1 cellular context compared by ENCODE assay signal in the genomic region with DNA sequence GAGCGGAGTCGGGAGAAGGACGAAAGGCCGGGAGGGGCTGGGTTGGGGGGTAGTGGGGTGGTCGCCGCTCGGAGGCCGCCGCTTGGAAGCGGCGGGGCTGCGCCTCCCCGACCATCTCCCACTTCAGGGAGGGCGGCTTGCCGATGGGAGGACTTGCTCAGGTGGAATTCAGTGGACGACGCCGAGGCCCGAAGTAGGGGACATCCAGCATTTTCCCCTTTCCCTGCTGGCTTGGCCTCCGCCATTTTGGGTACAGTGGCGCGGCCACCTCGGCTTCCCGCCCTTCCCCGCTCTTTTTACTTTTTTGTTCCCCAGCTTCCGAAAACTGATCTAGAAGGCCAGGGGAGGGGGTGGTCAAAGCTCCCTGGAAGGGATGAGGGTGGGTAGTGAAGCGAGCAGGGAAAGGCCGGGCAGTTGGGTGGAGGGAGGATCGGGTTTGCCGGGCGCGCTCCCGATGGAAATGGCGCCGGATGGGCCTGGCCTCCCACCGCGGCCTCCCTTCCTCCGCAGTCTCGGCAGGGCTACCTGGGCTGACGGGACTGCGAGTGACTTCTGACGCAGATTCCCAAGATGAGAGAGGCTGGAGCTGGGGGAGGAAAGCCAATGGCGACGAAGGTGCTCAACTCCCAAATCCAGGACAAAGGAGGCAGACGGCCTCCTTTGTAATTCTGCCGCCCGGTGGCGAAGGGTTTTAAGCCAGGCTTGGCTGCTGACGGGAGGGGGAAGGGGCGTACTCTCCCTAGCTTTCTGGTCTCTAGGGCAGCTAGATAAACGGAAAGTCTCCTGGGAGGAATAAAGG.
TF ChIP-seq lines count a peak whose summit lies in the region.

TSS of gene PBLD (minus strand) at position 670 of the 799 bp plus-strand sequence. CDS start 26,084 bp downstream, outside the sequence.

TF ChIP-seq in WTC11, 78 proteins besides CTCF, POLR2A, EP300 and RAD21 (continued from another document):
- TF ChIP-seq ZNF281 (CRISPR knock-in tag; IDR thresholded peaks at IDR 0.05) (peak; percentile 67; the same call in 1 of the 2 replicates), NFATC4 (CRISPR knock-in tag; IDR thresholded peaks at IDR 0.05) (peak; percentile 80), CDX4 (CRISPR knock-in tag; IDR thresholded peaks at IDR 0.05; ENCODE audit: borderline replicate concordance) (no peak), PRRX2 (CRISPR knock-in tag; IDR thresholded peaks at IDR 0.05) (peak; percentile 87), RORB (CRISPR knock-in tag; IDR thresholded peaks at IDR 0.05) (no peak)
- TF ChIP-seq, protein P1, sequence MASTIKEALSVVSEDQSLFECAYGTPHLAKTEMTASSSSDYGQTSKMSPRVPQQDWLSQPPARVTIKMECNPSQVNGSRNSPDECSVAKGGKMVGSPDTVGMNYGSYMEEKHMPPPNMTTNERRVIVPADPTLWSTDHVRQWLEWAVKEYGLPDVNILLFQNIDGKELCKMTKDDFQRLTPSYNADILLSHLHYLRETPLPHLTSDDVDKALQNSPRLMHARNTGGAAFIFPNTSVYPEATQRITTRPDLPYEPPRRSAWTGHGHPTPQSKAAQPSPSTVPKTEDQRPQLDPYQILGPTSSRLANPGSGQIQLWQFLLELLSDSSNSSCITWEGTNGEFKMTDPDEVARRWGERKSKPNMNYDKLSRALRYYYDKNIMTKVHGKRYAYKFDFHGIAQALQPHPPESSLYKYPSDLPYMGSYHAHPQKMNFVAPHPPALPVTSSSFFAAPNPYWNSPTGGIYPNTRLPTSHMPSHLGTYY (CRISPR knock-in tag; IDR thresholded peaks at IDR 0.05) = peak; percentile 69; the same call in 1 of the 2 replicates
- TF ChIP-seq, protein P2, sequence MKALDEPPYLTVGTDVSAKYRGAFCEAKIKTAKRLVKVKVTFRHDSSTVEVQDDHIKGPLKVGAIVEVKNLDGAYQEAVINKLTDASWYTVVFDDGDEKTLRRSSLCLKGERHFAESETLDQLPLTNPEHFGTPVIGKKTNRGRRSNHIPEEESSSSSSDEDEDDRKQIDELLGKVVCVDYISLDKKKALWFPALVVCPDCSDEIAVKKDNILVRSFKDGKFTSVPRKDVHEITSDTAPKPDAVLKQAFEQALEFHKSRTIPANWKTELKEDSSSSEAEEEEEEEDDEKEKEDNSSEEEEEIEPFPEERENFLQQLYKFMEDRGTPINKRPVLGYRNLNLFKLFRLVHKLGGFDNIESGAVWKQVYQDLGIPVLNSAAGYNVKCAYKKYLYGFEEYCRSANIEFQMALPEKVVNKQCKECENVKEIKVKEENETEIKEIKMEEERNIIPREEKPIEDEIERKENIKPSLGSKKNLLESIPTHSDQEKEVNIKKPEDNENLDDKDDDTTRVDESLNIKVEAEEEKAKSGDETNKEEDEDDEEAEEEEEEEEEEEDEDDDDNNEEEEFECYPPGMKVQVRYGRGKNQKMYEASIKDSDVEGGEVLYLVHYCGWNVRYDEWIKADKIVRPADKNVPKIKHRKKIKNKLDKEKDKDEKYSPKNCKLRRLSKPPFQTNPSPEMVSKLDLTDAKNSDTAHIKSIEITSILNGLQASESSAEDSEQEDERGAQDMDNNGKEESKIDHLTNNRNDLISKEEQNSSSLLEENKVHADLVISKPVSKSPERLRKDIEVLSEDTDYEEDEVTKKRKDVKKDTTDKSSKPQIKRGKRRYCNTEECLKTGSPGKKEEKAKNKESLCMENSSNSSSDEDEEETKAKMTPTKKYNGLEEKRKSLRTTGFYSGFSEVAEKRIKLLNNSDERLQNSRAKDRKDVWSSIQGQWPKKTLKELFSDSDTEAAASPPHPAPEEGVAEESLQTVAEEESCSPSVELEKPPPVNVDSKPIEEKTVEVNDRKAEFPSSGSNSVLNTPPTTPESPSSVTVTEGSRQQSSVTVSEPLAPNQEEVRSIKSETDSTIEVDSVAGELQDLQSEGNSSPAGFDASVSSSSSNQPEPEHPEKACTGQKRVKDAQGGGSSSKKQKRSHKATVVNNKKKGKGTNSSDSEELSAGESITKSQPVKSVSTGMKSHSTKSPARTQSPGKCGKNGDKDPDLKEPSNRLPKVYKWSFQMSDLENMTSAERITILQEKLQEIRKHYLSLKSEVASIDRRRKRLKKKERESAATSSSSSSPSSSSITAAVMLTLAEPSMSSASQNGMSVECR (CRISPR knock-in tag; IDR thresholded peaks at IDR 0.05; ENCODE audit: borderline replicate concordance) = peak; percentile 86
